In genomic region chr17:76131692-76132573, GRCh38 we compare ENCODE assay signal across 1 cellular context.
TF ChIP-seq lines count a peak whose summit lies in the region.

No MANE protein-coding gene starts in this region.

TF ChIP-seq in H1, 55 proteins besides CTCF, POLR2A, EP300 and RAD21:
- 0 out of 2 replicates have a peak, but pooled peaks have one; percentile 6 for TF ChIP-seq TEAD4 (IDR thresholded peaks at IDR 0.05; ENCODE audit: low read depth, low read length)
- TF ChIP-seq CTBP2 (IDR thresholded peaks at IDR 0.05; ENCODE audit: borderline replicate concordance, insufficient read depth, insufficient read length, low read length): peak; percentile 61
- 0 out of 2 replicates have a peak, but pooled peaks have one; percentile 36 for TF ChIP-seq RFX5 (IDR thresholded peaks at IDR 0.05; ENCODE audit: borderline replicate concordance, low read depth, low read length)
- TF ChIP-seq SUZ12 (IDR thresholded peaks at IDR 0.05; ENCODE audit: low read length): no peak
- 0 out of 2 replicates have a peak, but pooled peaks have one; percentile 24 for TF ChIP-seq TCF12 (IDR thresholded peaks at IDR 0.05; ENCODE audit: low read depth, low read length)
TF ChIP-seq in H1: peak in this region for 4.
